12 cellular contexts compared by ENCODE assay signal in the genomic region with DNA sequence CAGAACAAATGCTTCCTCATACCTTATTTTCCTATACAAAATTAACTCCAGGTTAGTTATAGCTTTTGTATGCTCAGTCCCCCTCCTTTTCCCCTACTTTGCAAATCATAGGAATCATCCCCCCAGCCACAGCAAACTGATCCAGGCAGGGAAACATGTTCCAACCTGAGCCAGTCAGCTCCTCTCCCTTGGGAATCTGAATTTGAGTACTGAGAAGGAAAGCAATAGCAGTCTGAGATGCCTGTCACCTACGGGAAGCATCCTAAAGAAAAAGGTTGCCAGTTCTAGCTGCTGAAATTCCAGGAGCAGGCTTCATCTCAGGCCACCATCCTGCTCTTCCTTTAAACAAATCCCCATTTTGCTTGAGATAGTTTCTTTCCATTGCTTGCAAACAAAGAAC. TPM values are rescaled to one million over a fixed set of nuclear protein-coding genes. Genes with fewer than 3 reads are reported as not detected.
A peak's percentile ranks its signal among the peaks of the same experiment; 100 is the strongest.
DNase-seq lines count a peak whose midpoint lies in the region; ATAC-seq and TF ChIP-seq lines count a peak whose summit lies in the region.
"Had no signal": no experiment of that assay in that cellular context is flagged by ENCODE, and none has a peak within 500 bp of the region (broad histone marks: within the 10 kb centered on the region; RNA-seq: fewer than 3 reads in every experiment).

No MANE protein-coding gene starts in this region.

- peaks cover 49% of the 10 kb centered on the region for H3K4me1 Mint-ChIP-seq in activated CD4-positive, alpha-beta T cell treated with anti-CD3 and anti-CD28 coated beads, Interleukin-2, amount 10 ng/mL, durations not matched to agents 7 days and 5 days
- H3K4me1 Mint-ChIP-seq in brain: peaks cover 51% of the 10 kb centered on the region
- peaks cover 24% of the 10 kb centered on the region for H3K4me1 Mint-ChIP-seq in memory B cell

- H3K27ac Mint-ChIP-seq in activated CD4-positive, alpha-beta T cell treated with anti-CD3 and anti-CD28 coated beads, Interleukin-2, amount 10 ng/mL, durations not matched to agents 7 days and 5 days: peak overlapping the region; percentile 42
- H3K27ac Mint-ChIP-seq in brain (peak overlapping the region in 4 of 5 experiments; percentile 39 to 73 (median 64)), memory B cell (peak overlapping the region; percentile 50)

- intact Hi-C loops in transverse colon (cut with DNase I; ENCODE audit: low total_unique reads): no loop called here
- intact Hi-C loops in heart right ventricle (cut with DNase I): no loop called here

- POLR2A ChIA-PET in activated CD4-positive, alpha-beta T cell treated with anti-CD3 and anti-CD28 coated beads, Interleukin-2, amount 10 ng/mL, durations not matched to agents 7 days and 5 days (lab: Charles Lee): no interaction called here

- no peaks in the 10 kb centered on the region for H3K27me3 Mint-ChIP-seq in activated CD4-positive, alpha-beta T cell treated with anti-CD3 and anti-CD28 coated beads, Interleukin-2, amount 10 ng/mL, durations not matched to agents 7 days and 5 days
- H3K27me3 Mint-ChIP-seq in brain (no peaks in the 10 kb centered on the region), memory B cell (no peaks in the 10 kb centered on the region)

- no peaks in the 10 kb centered on the region for H3K27me3 ChIP-seq in transverse colon
- H3K27me3 ChIP-seq in heart right ventricle: no peaks in the 10 kb centered on the region
- H3K27me3 ChIP-seq: thyroid gland had no signal

- H3K9me3 ChIP-seq in transverse colon (no peaks in the 10 kb centered on the region), heart right ventricle (no peaks in the 10 kb centered on the region)
- H3K9me3 ChIP-seq: lower lobe of right lung, thyroid gland had no signal

- H3K4me3 Mint-ChIP-seq in activated CD4-positive, alpha-beta T cell treated with anti-CD3 and anti-CD28 coated beads, Interleukin-2, amount 10 ng/mL, durations not matched to agents 7 days and 5 days: no peak overlapping the region
- peak overlapping the region in 4 of 5 experiments; percentile 4 to 57 (median 24) for H3K4me3 Mint-ChIP-seq in brain
- H3K4me3 Mint-ChIP-seq in memory B cell: no peak overlapping the region

- no peaks in the 10 kb centered on the region for H3K36me3 ChIP-seq in transverse colon
- peaks cover 0 to 6% (median 0%) of the 10 kb centered on the region in 9 donors for H3K36me3 ChIP-seq in heart right ventricle
- H3K36me3 ChIP-seq: lower lobe of right lung, thyroid gland had no signal

- H3K4me1 ChIP-seq in transverse colon (peaks cover 12 to 55% (median 29%) of the 10 kb centered on the region in 4 donors), heart right ventricle (peaks cover 3 to 49% (median 24%) of the 10 kb centered on the region in 9 donors)

- peaks cover 37% of the 10 kb centered on the region for H3K36me3 Mint-ChIP-seq in activated CD4-positive, alpha-beta T cell treated with anti-CD3 and anti-CD28 coated beads, Interleukin-2, amount 10 ng/mL, durations not matched to agents 7 days and 5 days (ENCODE audit: low read depth)
- peaks cover 23% of the 10 kb centered on the region for H3K36me3 Mint-ChIP-seq in brain
- H3K36me3 Mint-ChIP-seq in memory B cell: peaks cover 8% of the 10 kb centered on the region

- TF ChIP-seq CTCF in brain (conservative IDR thresholded peaks at IDR 0.05): no peak
- no peak for TF ChIP-seq CTCF in transverse colon (IDR thresholded peaks at IDR 0.05)
- TF ChIP-seq CTCF in heart right ventricle (IDR thresholded peaks at IDR 0.05): no peak

- 68% methylated on average over 1 of the region's 1 CpG; no CpG with 5 or more reads in 1 of the 2 donors for WGBS in transverse colon (ENCODE audit: low coverage in 1 of 2), 2 donors
- WGBS in heart right ventricle, 2 donors: 36 to 40% methylated on average over 1 of the region's 1 CpG

- H3K27ac ChIP-seq in transverse colon: peak overlapping the region; percentile 37 to 69 (median 62)
- H3K27ac ChIP-seq in heart right ventricle: peak overlapping the region in 2 of 10 donors; percentile 6 to 50

- in situ Hi-C loops in transverse colon (cut with MboI; ENCODE audit: low pct_ligation_motif_present in 1 of 4, low pct_unique_long_range_greater_than_20kb in 1 of 4, low sequenced_read_pairs in 3 of 4): no loop called here

- no peak for TF ChIP-seq EP300 in transverse colon (IDR thresholded peaks at IDR 0.05; ENCODE audit: low read depth)

- TF ChIP-seq POLR2A in transverse colon (IDR thresholded peaks at IDR 0.05): no peak

- no peak overlapping the region for H3K4me3 ChIP-seq in transverse colon
- no peak overlapping the region for H3K4me3 ChIP-seq in heart right ventricle
- H3K4me3 ChIP-seq: lower lobe of right lung, thyroid gland had no signal

- no peak for DNase-seq in activated CD4-positive, alpha-beta T cell treated with anti-CD3 and anti-CD28 coated beads, Interleukin-2, amount 10 ng/mL, durations not matched to agents 7 days and 5 days
- no peak for DNase-seq in activated CD4-positive, alpha-beta T cell treated with anti-CD3 and anti-CD28 coated beads for 1 hour
- DNase-seq in memory B cell (ENCODE audit: low spot score in 2 of 2) (no peak), transverse colon (no peak), NCI-H2081 (lab: John Stamatoyannopoulos, UW) (no peak), occipital lobe (lab: John Stamatoyannopoulos, UW) (no peak), heart right ventricle (no peak)
- DNase-seq: ACHN, lower lobe of right lung, T-helper 9 cell, thyroid gland had no signal

- no peaks in the 10 kb centered on the region for H3K9me3 Mint-ChIP-seq in activated CD4-positive, alpha-beta T cell treated with anti-CD3 and anti-CD28 coated beads, Interleukin-2, amount 10 ng/mL, durations not matched to agents 7 days and 5 days
- H3K9me3 Mint-ChIP-seq in brain: no peaks in the 10 kb centered on the region
- H3K9me3 Mint-ChIP-seq in memory B cell: no peaks in the 10 kb centered on the region

- CTCF ChIA-PET in activated CD4-positive, alpha-beta T cell treated with anti-CD3 and anti-CD28 coated beads, Interleukin-2, amount 10 ng/mL, durations not matched to agents 7 days and 5 days (lab: Charles Lee): no interaction called here

- no peak for ATAC-seq in memory B cell (ENCODE audit: low read depth)
- no peak for ATAC-seq in heart right ventricle
- ATAC-seq: lower lobe of right lung had no signal

RNA-seq across cellular contexts. Expression of a gene that starts 6.9 kb away (rescaled TPM):
- total RNA-seq in activated CD4-positive, alpha-beta T cell treated with anti-CD3 and anti-CD28 coated beads, Interleukin-2, amount 10 ng/mL, durations not matched to agents 7 days and 5 days: 10 to 100 TPM; 51.7 to 54.0 TPM
- polyA plus RNA-seq in brain (ENCODE audit: insufficient read depth, low read depth, low replicate concordance): 19.3 TPM
- total RNA-seq in transverse colon: 10 to 100 TPM; 13.7 to 47.0 (median 27.3) TPM
- total RNA-seq in occipital lobe: 69.7 TPM
- total RNA-seq in heart right ventricle: 10 to 100 TPM in 1 of 10 donors, 1 to 10 TPM in 9; 4.5 to 16.2 (median 7.0) TPM
- 1 to 10 TPM; 8.6 to 9.6 TPM for polyA plus RNA-seq in heart right ventricle

RNA-seq across cellular contexts. Expression of a gene that starts 16.2 kb away (rescaled TPM):
- total RNA-seq in activated CD4-positive, alpha-beta T cell treated with anti-CD3 and anti-CD28 coated beads, Interleukin-2, amount 10 ng/mL, durations not matched to agents 7 days and 5 days: under 1 TPM; 0.58 to 0.69 TPM
- polyA plus RNA-seq in brain (ENCODE audit: insufficient read depth, low read depth, low replicate concordance) (0.25 TPM), heart right ventricle (under 1 TPM; 0.07 to 0.15 TPM)
- total RNA-seq in transverse colon (1 to 10 TPM in 1 of 4 donors, under 1 TPM in 1, not detected in 2; 0.55 to 2.7 TPM), occipital lobe (2.0 TPM), heart right ventricle (under 1 TPM in 9 of 10 donors, not detected in 1; 0.15 to 0.83 (median 0.28) TPM)

Comparison
In these comparisons a context has a peak if more than half of its experiments do, and no peak if none do; other contexts are left out.
1. H3K4me3 Mint-ChIP-seq: peak in brain (4 of 5); none in activated CD4-positive, alpha-beta T cell treated with anti-CD3 and anti-CD28 coated beads, Interleukin-2, amount 10 ng/mL, durations not matched to agents 7 days and 5 days (single experiment) and memory B cell (single experiment).
2. Peak in every context shown above with its lines, with median percentiles within 50 percentile points of each other: H3K27ac Mint-ChIP-seq.